8 cellular contexts compared by ENCODE assay signal in the genomic region with DNA sequence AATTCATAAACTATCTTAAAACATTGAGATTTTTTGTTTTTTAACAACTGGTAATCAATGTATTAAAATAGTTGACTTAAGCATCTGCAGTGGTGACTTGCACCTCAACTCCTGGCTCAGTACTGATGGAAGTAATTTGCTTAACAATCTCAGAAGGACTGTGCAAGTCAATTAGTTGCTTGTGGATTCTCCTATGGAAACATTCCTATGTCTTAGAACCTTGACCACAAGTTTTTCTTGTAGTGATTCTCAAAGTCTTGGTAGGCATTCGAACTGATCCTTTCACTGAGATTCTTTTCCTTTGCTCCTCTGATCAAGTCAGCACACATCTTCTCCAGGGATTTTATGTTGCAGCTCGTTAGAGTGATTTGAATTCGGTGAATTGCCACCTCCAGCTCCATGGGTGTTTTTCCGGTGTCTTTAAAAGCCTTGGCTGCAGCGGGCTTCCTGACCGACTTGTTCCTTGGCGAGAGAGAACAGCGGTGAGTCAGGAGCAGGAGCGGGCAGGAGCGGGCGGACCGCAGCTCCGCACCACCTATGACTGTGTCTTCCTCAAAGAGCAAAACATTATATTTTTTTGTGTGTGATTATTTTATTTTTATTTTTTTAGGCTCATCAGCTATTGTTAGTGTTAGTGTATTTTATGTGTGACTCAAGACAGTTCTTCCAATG. TPM values are rescaled to one million over a fixed set of nuclear protein-coding genes. Genes with fewer than 3 reads are reported as not detected.
A peak's percentile ranks its signal among the peaks of the same experiment; 100 is the strongest.
DNase-seq lines count a peak whose midpoint lies in the region; ATAC-seq and TF ChIP-seq lines count a peak whose summit lies in the region.

No MANE protein-coding gene starts in this region.

- in situ Hi-C loops in G401 (cut with HindIII; ENCODE audit: low sequenced_read_pairs) = no loop called here

- 0 out of 2 replicates have a peak, but pooled peaks cover 3% of the 10 kb centered on the region for H4K20me1 ChIP-seq in SK-N-SH (ENCODE audit: insufficient read depth)

- peaks cover 0 to 53% of the 10 kb centered on the region in 2 experiments; a peak in 3 of 4 replicates for H3K4me1 ChIP-seq in SK-N-SH (ENCODE audit: control insufficient read depth in 1 of 2, insufficient read depth in 2 of 2, low read depth in 1 of 2, low read length in 1 of 2)

- peaks cover 23% of the 10 kb centered on the region for H3K79me2 ChIP-seq in SK-N-SH (ENCODE audit: insufficient read depth)

- peak; percentile 62 for DNase-seq in G401 (ENCODE audit: low spot score)
- no peak for DNase-seq in SK-N-SH
- peak; percentile 32 for DNase-seq in fibroblast of gingiva (ENCODE audit: low read depth)
- no peak for DNase-seq in osteocyte (ENCODE audit: extremely low spot score, unreplicated experiment)
- no peak for DNase-seq in DMS53 (lab: John Stamatoyannopoulos, UW)
- DNase-seq in type B pancreatic cell (ENCODE audit: extremely low spot score, unreplicated experiment) = no peak

- ATAC-seq in GM21390 (IDR thresholded peaks at IDR 0.05; ENCODE audit: unreplicated experiment) (no peak), GM21423 (IDR thresholded peaks at IDR 0.05; ENCODE audit: unreplicated experiment) (no peak)

- no peaks in the 10 kb centered on the region for H3K27me3 Mint-ChIP-seq in osteocyte (ENCODE audit: unreplicated experiment)
- H3K27me3 Mint-ChIP-seq in type B pancreatic cell = no peaks in the 10 kb centered on the region

- H3K4me2 ChIP-seq in SK-N-SH = peak overlapping the region; percentile 64

- H3K36me3 Mint-ChIP-seq in osteocyte (ENCODE audit: unreplicated experiment) (peaks cover 60% of the 10 kb centered on the region), type B pancreatic cell (peaks cover 51% of the 10 kb centered on the region)

- peaks cover 5% of the 10 kb centered on the region for H3K9me3 Mint-ChIP-seq in osteocyte (ENCODE audit: unreplicated experiment)
- H3K9me3 Mint-ChIP-seq in type B pancreatic cell = no peaks in the 10 kb centered on the region

- WGBS in SK-N-SH (ENCODE audit: low lambda C conversion rate) = 27% methylated on average over 13 of the region's 13 CpGs

- no peak overlapping the region for H2AFZ ChIP-seq in SK-N-SH (ENCODE audit: low read depth)

- no peaks in the 10 kb centered on the region for H3K27me3 ChIP-seq in SK-N-SH (ENCODE audit: insufficient read depth)

- H3F3A ChIP-seq in SK-N-SH (replicated peaks; ENCODE audit: insufficient read depth) = peaks cover 53% of the 10 kb centered on the region

- H3K9ac ChIP-seq in SK-N-SH = peak overlapping the region; percentile 56; the same call in 1 of the 2 replicates

- no peak for TF ChIP-seq RAD21 in SK-N-SH (IDR thresholded peaks at IDR 0.05; ENCODE audit: low read length)

- 0 out of 2 replicates have a peak, but pooled peaks cover under 1% of the 10 kb centered on the region for H3K9me3 ChIP-seq in SK-N-SH

- H3K4me1 Mint-ChIP-seq in osteocyte (ENCODE audit: unreplicated experiment) (peaks cover 32% of the 10 kb centered on the region), type B pancreatic cell (ENCODE audit: unreplicated experiment) (no peaks in the 10 kb centered on the region)

- TF ChIP-seq CTCF in SK-N-SH (IDR thresholded peaks at IDR 0.05) (no peak), osteocyte (IDR thresholded peaks at IDR 0.05) (no peak), type B pancreatic cell (conservative IDR thresholded peaks at IDR 0.05) (no peak)

- H3K36me3 ChIP-seq in SK-N-SH (replicated peaks in 1 of 2; ENCODE audit: control insufficient read depth in 1 of 2, insufficient read depth in 2 of 2, low read length in 1 of 2) = peaks cover 61 to 64% of the 10 kb centered on the region in 2 experiments

- peak overlapping the region in 1 of 2 experiments; percentile 39; a peak in 3 of 4 replicates for H3K4me3 ChIP-seq in SK-N-SH (ENCODE audit: low read depth in 2 of 2, low read length in 1 of 2)

- H3K9me2 ChIP-seq in SK-N-SH = no peaks in the 10 kb centered on the region

- peak overlapping the region; percentile 82 to 94 for H3K27ac ChIP-seq in SK-N-SH (ENCODE audit: low read depth in 2 of 2, low read length in 1 of 2)

- peak overlapping the region; percentile 32 for H3K4me3 Mint-ChIP-seq in osteocyte (ENCODE audit: unreplicated experiment)
- no peak overlapping the region for H3K4me3 Mint-ChIP-seq in type B pancreatic cell

- POLR2A ChIA-PET in SK-N-SH (lab: Yijun Ruan, JAX) = interaction anchor here (0.7 kb wide), 1 partner anchor 21 kb away, joined by 3 read pairs; a partner anchor contains a TSS

- CTCF ChIA-PET in SK-N-SH (lab: Yijun Ruan, JAX) = interaction anchor here (1.1 to 1.3 kb wide), 3 partner anchors 16 to 113 kb away, joined by 3 to 4 read pairs (median 3); no protein-coding TSS in a partner anchor

- H3K27ac Mint-ChIP-seq in osteocyte (ENCODE audit: unreplicated experiment) = peak overlapping the region; percentile 84
- H3K27ac Mint-ChIP-seq in type B pancreatic cell = no peak overlapping the region

- TF ChIP-seq EP300 in SK-N-SH (IDR thresholded peaks at IDR 0.05; ENCODE audit: borderline replicate concordance in 1 of 2, low read depth in 1 of 2, low read length in 1 of 2) = no peak

TF ChIP-seq in SK-N-SH, 30 proteins besides CTCF, POLR2A, EP300 and RAD21:
- peak; percentile 20; the same call in 1 of the 2 replicates for TF ChIP-seq TAF1 (IDR thresholded peaks at IDR 0.05; ENCODE audit: borderline replicate concordance, low read depth, low read length)
- TF ChIP-seq POLR2AphosphoS5 (IDR thresholded peaks at IDR 0.05; ENCODE audit: low read depth, low read length) = no peak

RNA-seq across cellular contexts. Expression of a gene that starts 21.1 kb away (rescaled TPM):
- total RNA-seq in G401 (2014; rRNA removed; shearing (Covaris generic)) = 56.9 and 58.7 TPM in 2 replicates
- 28.8 and 39.9 TPM in 2 replicates for polyA plus RNA-seq in SK-N-SH (2012; rRNA removed)
- 21.3 and 23.0 TPM in 2 replicates for polyA plus RNA-seq in SK-N-SH (2012; cell fraction: cytosol; rRNA removed)
- 80.4 and 109 TPM in 2 replicates for polyA plus RNA-seq in SK-N-SH (2012; cell fraction: nucleus; rRNA removed)
- total RNA-seq in osteocyte = 54.6 and 58.6 TPM in 2 replicates
- total RNA-seq in type B pancreatic cell (ENCODE audit: low replicate concordance) = 36.3 and 40.5 TPM in 2 replicates

RNA-seq across cellular contexts. Expression of a gene that starts 21.2 kb away (rescaled TPM):
- total RNA-seq in G401 (2014; rRNA removed; shearing (Covaris generic)) = 1.4 and 1.9 TPM in 2 replicates
- polyA plus RNA-seq in SK-N-SH (2012; rRNA removed) = 4.7 and 4.8 TPM in 2 replicates
- 4.2 and 4.7 TPM in 2 replicates for polyA plus RNA-seq in SK-N-SH (2012; cell fraction: cytosol; rRNA removed)
- 4.2 and 6.3 TPM in 2 replicates for polyA plus RNA-seq in SK-N-SH (2012; cell fraction: nucleus; rRNA removed)
- 5.6 and 5.9 TPM in 2 replicates for total RNA-seq in osteocyte
- 4.9 and 5.5 TPM in 2 replicates for total RNA-seq in type B pancreatic cell (ENCODE audit: low replicate concordance)

Comparison
In these comparisons a context has a peak if more than half of its experiments do, and no peak if none do; other contexts are left out.
1. DNase-seq: peak in G401 (single experiment) and fibroblast of gingiva (single experiment); none in SK-N-SH (single experiment), osteocyte (single experiment), DMS53 (single experiment) and type B pancreatic cell (single experiment).